In the genomic region with DNA sequence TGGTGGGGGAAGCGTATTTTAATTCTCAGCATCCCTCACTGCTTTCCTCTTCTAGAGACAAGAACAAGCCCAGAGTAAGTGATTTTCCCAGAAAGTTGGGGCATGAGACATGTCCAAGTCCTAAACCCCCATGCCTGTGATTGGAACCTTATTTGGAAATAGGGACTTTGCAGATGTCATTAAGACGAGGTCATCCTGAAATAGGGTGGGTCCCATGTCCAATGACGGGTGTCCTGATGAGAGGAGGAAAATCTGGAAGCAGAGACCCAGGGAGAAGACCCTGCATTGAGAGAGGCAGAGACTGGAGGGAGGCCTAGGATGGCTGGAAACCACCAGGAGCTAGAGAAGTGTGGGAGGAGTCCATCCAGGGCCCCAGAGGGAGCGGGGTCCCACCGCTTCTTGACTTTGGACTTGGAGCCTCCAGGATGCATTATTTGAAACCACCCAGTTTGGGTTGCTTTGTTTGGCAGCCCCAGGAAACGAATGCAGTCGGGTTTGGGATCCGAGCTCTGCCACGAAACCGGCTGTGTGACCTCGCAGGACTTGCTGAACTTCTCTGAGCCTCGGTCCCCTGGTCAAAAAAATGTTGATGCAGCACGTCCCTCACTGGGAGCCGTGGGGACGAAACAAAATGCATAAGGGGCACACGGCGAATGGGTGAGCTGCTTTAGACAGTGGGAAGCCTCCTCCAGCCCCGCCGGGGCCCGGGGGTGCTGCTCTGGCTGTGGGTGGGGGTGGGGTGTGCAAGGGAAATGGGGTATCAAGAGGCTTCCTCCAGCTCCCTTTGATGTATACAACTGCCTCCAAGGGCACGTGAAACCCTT, we compare ENCODE assay signal across 1 cellular context.
TF ChIP-seq lines count a peak whose summit lies in the region.

No MANE protein-coding gene starts in this region.

TF ChIP-seq in GM23338, 12 proteins besides CTCF, POLR2A, EP300 and RAD21 (continued from another document):
- TF ChIP-seq, protein P1, sequence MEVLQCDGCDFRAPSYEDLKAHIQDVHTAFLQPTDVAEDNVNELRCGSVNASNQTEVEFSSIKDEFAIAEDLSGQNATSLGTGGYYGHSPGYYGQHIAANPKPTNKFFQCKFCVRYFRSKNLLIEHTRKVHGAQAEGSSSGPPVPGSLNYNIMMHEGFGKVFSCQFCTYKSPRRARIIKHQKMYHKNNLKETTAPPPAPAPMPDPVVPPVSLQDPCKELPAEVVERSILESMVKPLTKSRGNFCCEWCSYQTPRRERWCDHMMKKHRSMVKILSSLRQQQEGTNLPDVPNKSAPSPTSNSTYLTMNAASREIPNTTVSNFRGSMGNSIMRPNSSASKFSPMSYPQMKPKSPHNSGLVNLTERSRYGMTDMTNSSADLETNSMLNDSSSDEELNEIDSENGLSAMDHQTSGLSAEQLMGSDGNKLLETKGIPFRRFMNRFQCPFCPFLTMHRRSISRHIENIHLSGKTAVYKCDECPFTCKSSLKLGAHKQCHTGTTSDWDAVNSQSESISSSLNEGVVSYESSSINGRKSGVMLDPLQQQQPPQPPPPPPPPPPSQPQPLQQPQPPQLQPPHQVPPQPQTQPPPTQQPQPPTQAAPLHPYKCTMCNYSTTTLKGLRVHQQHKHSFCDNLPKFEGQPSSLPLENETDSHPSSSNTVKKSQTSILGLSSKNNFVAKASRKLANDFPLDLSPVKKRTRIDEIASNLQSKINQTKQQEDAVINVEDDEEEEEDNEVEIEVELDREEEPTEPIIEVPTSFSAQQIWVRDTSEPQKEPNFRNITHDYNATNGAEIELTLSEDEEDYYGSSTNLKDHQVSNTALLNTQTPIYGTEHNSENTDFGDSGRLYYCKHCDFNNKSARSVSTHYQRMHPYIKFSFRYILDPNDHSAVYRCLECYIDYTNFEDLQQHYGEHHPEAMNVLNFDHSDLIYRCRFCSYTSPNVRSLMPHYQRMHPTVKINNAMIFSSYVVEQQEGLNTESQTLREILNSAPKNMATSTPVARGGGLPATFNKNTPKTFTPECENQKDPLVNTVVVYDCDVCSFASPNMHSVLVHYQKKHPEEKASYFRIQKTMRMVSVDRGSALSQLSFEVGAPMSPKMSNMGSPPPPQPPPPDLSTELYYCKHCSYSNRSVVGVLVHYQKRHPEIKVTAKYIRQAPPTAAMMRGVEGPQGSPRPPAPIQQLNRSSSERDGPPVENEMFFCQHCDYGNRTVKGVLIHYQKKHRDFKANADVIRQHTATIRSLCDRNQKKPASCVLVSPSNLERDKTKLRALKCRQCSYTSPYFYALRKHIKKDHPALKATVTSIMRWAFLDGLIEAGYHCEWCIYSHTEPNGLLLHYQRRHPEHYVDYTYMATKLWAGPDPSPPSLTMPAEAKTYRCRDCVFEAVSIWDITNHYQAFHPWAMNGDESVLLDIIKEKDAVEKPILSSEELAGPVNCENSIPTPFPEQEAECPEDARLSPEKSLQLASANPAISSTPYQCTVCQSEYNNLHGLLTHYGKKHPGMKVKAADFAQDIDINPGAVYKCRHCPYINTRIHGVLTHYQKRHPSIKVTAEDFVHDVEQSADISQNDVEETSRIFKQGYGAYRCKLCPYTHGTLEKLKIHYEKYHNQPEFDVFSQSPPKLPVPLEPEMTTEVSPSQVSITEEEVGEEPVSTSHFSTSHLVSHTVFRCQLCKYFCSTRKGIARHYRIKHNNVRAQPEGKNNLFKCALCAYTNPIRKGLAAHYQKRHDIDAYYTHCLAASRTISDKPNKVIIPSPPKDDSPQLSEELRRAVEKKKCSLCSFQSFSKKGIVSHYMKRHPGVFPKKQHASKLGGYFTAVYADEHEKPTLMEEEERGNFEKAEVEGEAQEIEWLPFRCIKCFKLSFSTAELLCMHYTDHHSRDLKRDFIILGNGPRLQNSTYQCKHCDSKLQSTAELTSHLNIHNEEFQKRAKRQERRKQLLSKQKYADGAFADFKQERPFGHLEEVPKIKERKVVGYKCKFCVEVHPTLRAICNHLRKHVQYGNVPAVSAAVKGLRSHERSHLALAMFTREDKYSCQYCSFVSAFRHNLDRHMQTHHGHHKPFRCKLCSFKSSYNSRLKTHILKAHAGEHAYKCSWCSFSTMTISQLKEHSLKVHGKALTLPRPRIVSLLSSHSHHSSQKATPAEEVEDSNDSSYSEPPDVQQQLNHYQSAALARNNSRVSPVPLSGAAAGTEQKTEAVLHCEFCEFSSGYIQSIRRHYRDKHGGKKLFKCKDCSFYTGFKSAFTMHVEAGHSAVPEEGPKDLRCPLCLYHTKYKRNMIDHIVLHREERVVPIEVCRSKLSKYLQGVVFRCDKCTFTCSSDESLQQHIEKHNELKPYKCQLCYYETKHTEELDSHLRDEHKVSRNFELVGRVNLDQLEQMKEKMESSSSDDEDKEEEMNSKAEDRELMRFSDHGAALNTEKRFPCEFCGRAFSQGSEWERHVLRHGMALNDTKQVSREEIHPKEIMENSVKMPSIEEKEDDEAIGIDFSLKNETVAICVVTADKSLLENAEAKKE (CRISPR knock-in tag; IDR thresholded peaks at IDR 0.05): no peak
- TF ChIP-seq NANOG (IDR thresholded peaks at IDR 0.05; ENCODE audit: borderline replicate concordance) (no peak), POLR2AphosphoS5 (IDR thresholded peaks at IDR 0.05; ENCODE audit: low read depth) (no peak), EZH2 (IDR thresholded peaks at IDR 0.05; ENCODE audit: low read depth, unreplicated experiment) (no peak), ZNF114 (CRISPR knock-in tag; IDR thresholded peaks at IDR 0.05) (no peak)
- TF ChIP-seq, protein P2, sequence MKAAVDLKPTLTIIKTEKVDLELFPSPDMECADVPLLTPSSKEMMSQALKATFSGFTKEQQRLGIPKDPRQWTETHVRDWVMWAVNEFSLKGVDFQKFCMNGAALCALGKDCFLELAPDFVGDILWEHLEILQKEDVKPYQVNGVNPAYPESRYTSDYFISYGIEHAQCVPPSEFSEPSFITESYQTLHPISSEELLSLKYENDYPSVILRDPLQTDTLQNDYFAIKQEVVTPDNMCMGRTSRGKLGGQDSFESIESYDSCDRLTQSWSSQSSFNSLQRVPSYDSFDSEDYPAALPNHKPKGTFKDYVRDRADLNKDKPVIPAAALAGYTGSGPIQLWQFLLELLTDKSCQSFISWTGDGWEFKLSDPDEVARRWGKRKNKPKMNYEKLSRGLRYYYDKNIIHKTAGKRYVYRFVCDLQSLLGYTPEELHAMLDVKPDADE (IDR thresholded peaks at IDR 0.05): no peak
